Comparison of ENCODE assay signal across 16 cellular contexts in genomic region chr5:142491260-142491659, GRCh38.
DNase-seq lines count a peak whose midpoint lies in the region; ATAC-seq, FAIRE-seq and TF ChIP-seq lines count a peak whose summit lies in the region.
"Had no signal": no experiment of that assay in that cellular context is flagged by ENCODE, and none has a peak within 500 bp of the region (broad histone marks: within the 10 kb centered on the region; RNA-seq: fewer than 3 reads in every experiment).

No MANE protein-coding gene starts in this region.

- in situ Hi-C loops in G401 (cut with HindIII; ENCODE audit: low sequenced_read_pairs): no loop called here

- H3K4me1 ChIP-seq in GM23338 (ENCODE audit: insufficient read depth) (peaks cover 6% of the 10 kb centered on the region; the same call in 1 of the 2 replicates), astrocyte (ENCODE audit: insufficient read depth, low read length) (peaks cover 9% of the 10 kb centered on the region), iPS-20b (ENCODE audit: insufficient read depth, low read length) (peaks cover 15% of the 10 kb centered on the region; the same call in 1 of the 2 replicates)
- H3K4me1 ChIP-seq: HAP-1 had no signal

- H3K36me3 Mint-ChIP-seq in GM23338 (ENCODE audit: low read depth) (peaks cover 3% of the 10 kb centered on the region; the same call in 2 of the 3 replicates), astrocyte (ENCODE audit: low read depth, unreplicated experiment) (no peaks in the 10 kb centered on the region), progenitor cell of endocrine pancreas (ENCODE audit: insufficient read depth) (no peaks in the 10 kb centered on the region)
- H3K36me3 Mint-ChIP-seq: natural killer cell treated with Interleukin-12 subunit alpha and Interleukin-12 subunit beta and Interleukin-15 and Interleukin-18, amount 100 ng/mL, for 72 hours; stimulated activated effector memory CD8-positive, alpha-beta T cell treated with anti-CD3 and anti-CD28 coated beads, Interleukin-12 subunit alpha, Interleukin-12 subunit beta, amount 100 ng/mL, for 72 hours had no signal

- H3K79me2 ChIP-seq in GM23338 (replicated peaks; ENCODE audit: insufficient read depth): no peaks in the 10 kb centered on the region
- no peaks in the 10 kb centered on the region for H3K79me2 ChIP-seq in astrocyte (ENCODE audit: insufficient read depth, low read length)

- H3K9me3 ChIP-seq in astrocyte (ENCODE audit: insufficient read depth, low read depth, low read length): no peaks in the 10 kb centered on the region
- no peaks in the 10 kb centered on the region for H3K9me3 ChIP-seq in iPS-20b (ENCODE audit: insufficient read depth, low read depth, low read length)
- H3K9me3 ChIP-seq: HAP-1 had no signal

- H3K9ac ChIP-seq in astrocyte (ENCODE audit: low read length) (no peak overlapping the region), iPS-20b (ENCODE audit: low read depth, low read length) (peak overlapping the region; percentile 30; the same call in 1 of the 2 replicates)

- FAIRE-seq in astrocyte (lab: Jason Lieb, UNC): no peak
- FAIRE-seq in GM19239 (lab: Jason Lieb, UNC): no peak

- H3K27me3 Mint-ChIP-seq in GM23338 (ENCODE audit: insufficient read depth, low read depth, poor library complexity) (peaks cover 2% of the 10 kb centered on the region), astrocyte (ENCODE audit: low read depth, unreplicated experiment) (no peaks in the 10 kb centered on the region), progenitor cell of endocrine pancreas (no peaks in the 10 kb centered on the region)

- H4K20me1 ChIP-seq in GM23338 (replicated peaks; ENCODE audit: insufficient read depth) (no peaks in the 10 kb centered on the region), astrocyte (ENCODE audit: insufficient read depth, low read length) (no peaks in the 10 kb centered on the region)

- no peak overlapping the region for H3K4me3 ChIP-seq in GM23338
- H3K4me3 ChIP-seq in astrocyte (ENCODE audit: insufficient read depth, low read depth, low read length): no peak overlapping the region
- H3K4me3 ChIP-seq in iPS-20b (ENCODE audit: low read length): no peak overlapping the region
- H3K4me3 ChIP-seq: HAP-1 had no signal

- H3K9me2 ChIP-seq in GM23338 (ENCODE audit: insufficient read depth): peaks cover under 1% of the 10 kb centered on the region; the same call in 1 of the 2 replicates

- no peak overlapping the region for H3K4me3 Mint-ChIP-seq in GM23338
- H3K4me3 Mint-ChIP-seq in astrocyte (ENCODE audit: unreplicated experiment): no peak overlapping the region
- no peak overlapping the region for H3K4me3 Mint-ChIP-seq in progenitor cell of endocrine pancreas (ENCODE audit: low read depth)
- H3K4me3 Mint-ChIP-seq: activated T-cell treated with anti-CD3 and anti-CD28 coated beads, Interleukin-2, amount 50 U/mL, for 72 hours; natural killer cell treated with Interleukin-12 subunit alpha and Interleukin-12 subunit beta and Interleukin-15 and Interleukin-18, amount 100 ng/mL, for 72 hours; stimulated activated effector memory CD8-positive, alpha-beta T cell treated with anti-CD3 and anti-CD28 coated beads, Interleukin-12 subunit alpha, Interleukin-12 subunit beta, amount 100 ng/mL, for 72 hours had no signal

- no peak overlapping the region for H3K4me2 ChIP-seq in GM23338
- H3K4me2 ChIP-seq in astrocyte (ENCODE audit: low read length): no peak overlapping the region

- H3K4me1 Mint-ChIP-seq in GM23338 (peaks cover 25% of the 10 kb centered on the region), astrocyte (ENCODE audit: low read depth, unreplicated experiment) (peaks cover 8% of the 10 kb centered on the region), progenitor cell of endocrine pancreas (ENCODE audit: low read depth) (peaks cover 7% of the 10 kb centered on the region)
- H3K4me1 Mint-ChIP-seq: stimulated activated effector memory CD8-positive, alpha-beta T cell treated with anti-CD3 and anti-CD28 coated beads, Interleukin-12 subunit alpha, Interleukin-12 subunit beta, amount 100 ng/mL, for 72 hours had no signal

- DNase-seq in GM23338 (ENCODE audit: low spot score) (peak; percentile 23), astrocyte (ENCODE audit: low read depth) (no peak), progenitor cell of endocrine pancreas (ENCODE audit: low spot score, unreplicated experiment) (no peak), G401 (ENCODE audit: low spot score) (no peak), GM19239 (ENCODE audit: insufficient read length, low spot score) (no peak)
- DNase-seq: activated CD4-positive, CD25-positive, alpha-beta regulatory T cell treated with anti-CD3 and anti-CD28 coated beads, Interleukin-2, amount 50 U/mL, for 72 hours; activated T-cell treated with anti-CD3 and anti-CD28 coated beads, Interleukin-2, amount 50 U/mL, for 72 hours; aorta; NCI-H1417; stimulated activated CD4-positive, alpha-beta T cell treated with anti-CD3 and anti-CD28 coated beads, Interleukin-2, amount 100 ng/mL, for 24 hours had no signal

- ATAC-seq in GM23338 (peak; percentile 81), HG02763 (IDR thresholded peaks at IDR 0.05; ENCODE audit: unreplicated experiment) (no peak), GM21737 (IDR thresholded peaks at IDR 0.05; ENCODE audit: unreplicated experiment) (no peak)
- ATAC-seq: activated T-cell treated with anti-CD3 and anti-CD28 coated beads, Interleukin-2, amount 50 U/mL, for 72 hours; natural killer cell treated with Interleukin-12 subunit alpha and Interleukin-12 subunit beta and Interleukin-15 and Interleukin-18, amount 100 ng/mL, for 72 hours; stimulated activated effector memory CD8-positive, alpha-beta T cell treated with anti-CD3 and anti-CD28 coated beads, Interleukin-12 subunit alpha, Interleukin-12 subunit beta, amount 100 ng/mL, for 72 hours had no signal

- H3K9me3 Mint-ChIP-seq in GM23338 (peaks cover 2% of the 10 kb centered on the region; the same call in 1 of the 3 replicates), astrocyte (ENCODE audit: unreplicated experiment) (peaks cover 5% of the 10 kb centered on the region), progenitor cell of endocrine pancreas (ENCODE audit: low read depth) (no peaks in the 10 kb centered on the region)
- H3K9me3 Mint-ChIP-seq: activated T-cell treated with anti-CD3 and anti-CD28 coated beads, Interleukin-2, amount 50 U/mL, for 72 hours; stimulated activated effector memory CD8-positive, alpha-beta T cell treated with anti-CD3 and anti-CD28 coated beads, Interleukin-12 subunit alpha, Interleukin-12 subunit beta, amount 100 ng/mL, for 72 hours had no signal

- H3K27ac ChIP-seq in GM23338 (ENCODE audit: low read depth): no peak overlapping the region
- no peak overlapping the region for H3K27ac ChIP-seq in astrocyte (ENCODE audit: low read depth, low read length)
- peak overlapping the region; percentile 20 for H3K27ac ChIP-seq in iPS-20b (ENCODE audit: low read length)

- 0 out of 2 replicates have a peak, but pooled peaks cover 3% of the 10 kb centered on the region for H3F3A ChIP-seq in GM23338 (replicated peaks; ENCODE audit: low read depth)

- H3K27me3 ChIP-seq in GM23338 (ENCODE audit: insufficient read depth) (no peaks in the 10 kb centered on the region), astrocyte (ENCODE audit: insufficient read depth, low read length) (no peaks in the 10 kb centered on the region), iPS-20b (ENCODE audit: insufficient read depth, low read length) (no peaks in the 10 kb centered on the region)

- H3K27ac Mint-ChIP-seq in GM23338: peak overlapping the region; percentile 84; the same call in 1 of the 2 replicates
- H3K27ac Mint-ChIP-seq in astrocyte (ENCODE audit: unreplicated experiment): peak overlapping the region; percentile 56
- H3K27ac Mint-ChIP-seq in progenitor cell of endocrine pancreas: peak overlapping the region; percentile 93
- H3K27ac Mint-ChIP-seq: activated T-cell treated with anti-CD3 and anti-CD28 coated beads, Interleukin-2, amount 50 U/mL, for 72 hours; natural killer cell treated with Interleukin-12 subunit alpha and Interleukin-12 subunit beta and Interleukin-15 and Interleukin-18, amount 100 ng/mL, for 72 hours; stimulated activated effector memory CD8-positive, alpha-beta T cell treated with anti-CD3 and anti-CD28 coated beads, Interleukin-12 subunit alpha, Interleukin-12 subunit beta, amount 100 ng/mL, for 72 hours had no signal

- H2AFZ ChIP-seq in GM23338: peak overlapping the region; percentile 48; the same call in 1 of the 2 replicates
- H2AFZ ChIP-seq in astrocyte (ENCODE audit: low read depth, low read length): peak overlapping the region; percentile 23

- H3K36me3 ChIP-seq in GM23338 (ENCODE audit: insufficient read depth): no peaks in the 10 kb centered on the region
- no peaks in the 10 kb centered on the region for H3K36me3 ChIP-seq in astrocyte (ENCODE audit: insufficient read depth, low read length)
- no peaks in the 10 kb centered on the region for H3K36me3 ChIP-seq in iPS-20b (ENCODE audit: insufficient read depth, low read depth, low read length)
- H3K36me3 ChIP-seq: HAP-1 had no signal

- TF ChIP-seq CTCF in GM23338 (conservative IDR thresholded peaks at IDR 0.05; ENCODE audit: low read depth in 2 of 2) (no peak), astrocyte (IDR thresholded peaks at IDR 0.05; ENCODE audit: insufficient read depth, low read depth, low read length) (no peak), progenitor cell of endocrine pancreas (IDR thresholded peaks at IDR 0.05; ENCODE audit: unreplicated experiment) (no peak)

TF ChIP-seq in GM23338, 12 proteins besides CTCF, POLR2A, EP300 and RAD21:
- TF ChIP-seq JUNB (IDR thresholded peaks at IDR 0.05; ENCODE audit: unreplicated experiment): no peak
- TF ChIP-seq CREB1 (CRISPR knock-in tag; IDR thresholded peaks at IDR 0.05; ENCODE audit: low read depth): no peak
- no peak for TF ChIP-seq POLR2AphosphoS5 (IDR thresholded peaks at IDR 0.05; ENCODE audit: low read depth)
